ENCODE assay signal across 8 cellular contexts in genomic region chr11:9565822-9566560, GRCh38. TPM values are rescaled to one million over a fixed set of nuclear protein-coding genes. Genes with fewer than 3 reads are reported as not detected.
A peak's percentile ranks its signal among the peaks of the same experiment; 100 is the strongest.
DNase-seq lines count a peak whose midpoint lies in the region; TF ChIP-seq lines count a peak whose summit lies in the region.

No MANE protein-coding gene starts in this region.

- H3K4me3 ChIP-seq in HAP-1 (no peak overlapping the region), SU-DHL-6 (ENCODE audit: insufficient read depth, low read length, poor library complexity, severe bottlenecking) (no peak overlapping the region)

- 0 out of 2 replicates have a peak, but pooled peaks cover 7% of the 10 kb centered on the region for H3K9me3 ChIP-seq in HAP-1
- H3K9me3 ChIP-seq in SU-DHL-6 (ENCODE audit: insufficient read depth, low read length): no peaks in the 10 kb centered on the region

- peaks cover 12% of the 10 kb centered on the region for H3K36me3 Mint-ChIP-seq in brain

- in situ Hi-C loops in HAP-1 (cut with MboI; ENCODE audit: low sequenced_read_pairs): no loop called here

- H3K27me3 Mint-ChIP-seq in brain: no peaks in the 10 kb centered on the region

- CTCF ChIA-PET in GM10248 (lab: Yijun Ruan, JAX): interaction anchor here (1.1 to 8.1 kb wide), 9 partner anchors 11 to 183 kb away, joined by 3 to 54 read pairs (median 5); no protein-coding TSS in a partner anchor

- POLR2A ChIA-PET in GM10248 (lab: Yijun Ruan, JAX): no interaction called here

- H3F3A ChIP-seq in SU-DHL-6 (ENCODE audit: insufficient read depth): peaks cover 29% of the 10 kb centered on the region

- H3K4me2 ChIP-seq in SU-DHL-6 (ENCODE audit: low read depth, low read length, poor library complexity, severe bottlenecking): no peak overlapping the region

- DNase-seq in GM10248 (ENCODE audit: extremely low spot score) (peak; percentile 72), HAP-1 (ENCODE audit: low spot score in 2 of 2) (peak; percentile 73 to 80), Kasumi-1 (lab: John Stamatoyannopoulos, UW) (peak; percentile 8 to 14), iris pigment epithelial cell (ENCODE audit: low read depth) (peak; percentile 100), cerebellum (ENCODE audit: low spot score) (no peak)
- DNase-seq in stimulated activated CD4-positive, alpha-beta T cell treated with anti-CD3 and anti-CD28 coated beads, Interleukin-2, amount 100 ng/mL, for 48 hours: peak; percentile 42 to 47

- H4K20me1 ChIP-seq in SU-DHL-6 (ENCODE audit: low read depth, low read length): no peaks in the 10 kb centered on the region

- no peaks in the 10 kb centered on the region for H3K9me2 ChIP-seq in SU-DHL-6 (replicated peaks; ENCODE audit: insufficient read depth, low read length)

- H3K27ac ChIP-seq in SU-DHL-6 (ENCODE audit: low read depth, low read length): no peak overlapping the region

- TF ChIP-seq CTCF in GM10248 (IDR thresholded peaks at IDR 0.05; ENCODE audit: control extremely low read depth, extremely low read depth, low read depth, missing control alignments) (no peak), SU-DHL-6 (IDR thresholded peaks at IDR 0.05; ENCODE audit: insufficient read depth, low read length, poor library complexity, severe bottlenecking) (no peak), brain (conservative IDR thresholded peaks at IDR 0.05) (no peak)

- H3K27me3 ChIP-seq in HAP-1 (ENCODE audit: low read depth) (no peaks in the 10 kb centered on the region), SU-DHL-6 (ENCODE audit: low read length) (no peaks in the 10 kb centered on the region)

- peak overlapping the region; percentile 45 to 98 (median 93) for H3K27ac Mint-ChIP-seq in brain

- H2AFZ ChIP-seq in SU-DHL-6 (ENCODE audit: low read depth, low read length, severe bottlenecking): peak overlapping the region; percentile 2

- H3K9ac ChIP-seq in SU-DHL-6 (ENCODE audit: low read length): no peak overlapping the region

- H3K79me2 ChIP-seq in SU-DHL-6 (ENCODE audit: insufficient read depth, low read length): no peaks in the 10 kb centered on the region

- H3K4me1 Mint-ChIP-seq in brain: peaks cover 57% of the 10 kb centered on the region

- peak overlapping the region in 4 of 5 experiments; percentile 8 to 72 (median 46) for H3K4me3 Mint-ChIP-seq in brain

- H3K4me1 ChIP-seq in HAP-1: peaks cover 45% of the 10 kb centered on the region

- H3K9me3 Mint-ChIP-seq in brain: peaks cover 15 to 18% (median 17%) of the 10 kb centered on the region in 5 experiments

- H3K36me3 ChIP-seq in HAP-1 (replicated peaks): no peaks in the 10 kb centered on the region
- H3K36me3 ChIP-seq in SU-DHL-6 (ENCODE audit: low read length): no peaks in the 10 kb centered on the region

RNA-seq across cellular contexts. Expression of gene WEE1, which starts 7.5 kb away (rescaled TPM):
- polyA plus RNA-seq in brain (ENCODE audit: insufficient read depth, low read depth, low replicate concordance): 21.2 TPM
- total RNA-seq in cerebellum: 34.5 TPM
